ENCODE assay signal across 25 cellular contexts in genomic region chr18:77395941-77396340, GRCh38.
"Had no signal": no experiment of that assay in that cellular context is flagged by ENCODE, and none has a peak within 500 bp of the region (broad histone marks: within the 10 kb centered on the region; RNA-seq: fewer than 3 reads in every experiment).

No MANE protein-coding gene starts in this region.

- H3K27me3 Mint-ChIP-seq: progenitor cell of endocrine pancreas had no signal

- H3K4me3 ChIP-seq: gastrocnemius medialis, heart left ventricle, hepatocyte, left lung, neural progenitor cell, stomach, tibial artery, upper lobe of right lung, uterus had no signal

- H3K4me3 Mint-ChIP-seq: effector memory CD8-positive, alpha-beta T cell; mesothelial cell of epicardium; naive thymus-derived CD4-positive, alpha-beta T cell; nephron; neural progenitor cell; stimulated activated effector memory CD8-positive, alpha-beta T cell treated with anti-CD3 and anti-CD28 coated beads, Interleukin-12 subunit alpha, Interleukin-12 subunit beta, amount 100 ng/mL, for 72 hours had no signal

- H3K36me3 ChIP-seq: gastrocnemius medialis, heart left ventricle, left lung, neural progenitor cell, stomach, tibial artery, upper lobe of right lung, uterus had no signal

- H2AFZ ChIP-seq: hepatocyte, neural progenitor cell, parathyroid adenoma had no signal

- FAIRE-seq: endometrium, kidney had no signal

- H3K27ac ChIP-seq: gastrocnemius medialis, heart left ventricle, hepatocyte, left lung, neural progenitor cell, parathyroid adenoma, stomach, tibial artery, upper lobe of right lung, uterus had no signal

- ATAC-seq: effector memory CD8-positive, alpha-beta T cell; gastrocnemius medialis; heart left ventricle; left lung; naive thymus-derived CD4-positive, alpha-beta T cell; sciatic nerve; stimulated activated effector memory CD8-positive, alpha-beta T cell treated with anti-CD3 and anti-CD28 coated beads, Interleukin-12 subunit alpha, Interleukin-12 subunit beta, amount 100 ng/mL, for 72 hours; upper lobe of right lung had no signal

- DNase-seq: cortex of kidney; effector memory CD8-positive, alpha-beta T cell; foreskin fibroblast; gastrocnemius medialis; heart left ventricle; kidney; left lung; mesenchymal stem cell; naive thymus-derived CD4-positive, alpha-beta T cell; stimulated activated CD4-positive, alpha-beta T cell treated with anti-CD3 and anti-CD28 coated beads, Interleukin-2, amount 100 ng/mL, for 24 hours; stimulated activated CD4-positive, alpha-beta T cell treated with anti-CD3 and anti-CD28 coated beads, Interleukin-4, amount 100 ng/mL, for 24 hours; stimulated activated naive CD4-positive, alpha-beta T cell treated with Interleukin-2 at 50 U/mL for 16 hours; stomach; tibial artery; upper lobe of right lung; uterus had no signal

- H3K9me3 Mint-ChIP-seq: effector memory CD8-positive, alpha-beta T cell; stimulated activated effector memory CD8-positive, alpha-beta T cell treated with anti-CD3 and anti-CD28 coated beads, Interleukin-12 subunit alpha, Interleukin-12 subunit beta, amount 100 ng/mL, for 72 hours had no signal

- H3K9me3 ChIP-seq: gastrocnemius medialis, heart left ventricle, left lung, tibial artery, upper lobe of right lung, uterus had no signal

- H3K4me1 Mint-ChIP-seq: mesothelial cell of epicardium; naive thymus-derived CD4-positive, alpha-beta T cell; stimulated activated effector memory CD8-positive, alpha-beta T cell treated with anti-CD3 and anti-CD28 coated beads, Interleukin-12 subunit alpha, Interleukin-12 subunit beta, amount 100 ng/mL, for 72 hours had no signal

- H3K27ac Mint-ChIP-seq: effector memory CD8-positive, alpha-beta T cell; mesothelial cell of epicardium; naive thymus-derived CD4-positive, alpha-beta T cell; stimulated activated effector memory CD8-positive, alpha-beta T cell treated with anti-CD3 and anti-CD28 coated beads, Interleukin-12 subunit alpha, Interleukin-12 subunit beta, amount 100 ng/mL, for 72 hours had no signal

- H3K4me1 ChIP-seq: gastrocnemius medialis, heart left ventricle, left lung, neural progenitor cell, parathyroid adenoma, stomach, tibial artery, upper lobe of right lung, uterus had no signal

- H3K79me2 ChIP-seq: hepatocyte, parathyroid adenoma had no signal

- H3K36me3 Mint-ChIP-seq: mesothelial cell of epicardium; naive thymus-derived CD4-positive, alpha-beta T cell; neural progenitor cell; stimulated activated effector memory CD8-positive, alpha-beta T cell treated with anti-CD3 and anti-CD28 coated beads, Interleukin-12 subunit alpha, Interleukin-12 subunit beta, amount 100 ng/mL, for 72 hours had no signal

- H3K4me2 ChIP-seq: hepatocyte, neural progenitor cell had no signal

- H3K9ac ChIP-seq: neural progenitor cell, parathyroid adenoma had no signal

- H3K27me3 ChIP-seq: gastrocnemius medialis, heart left ventricle, hepatocyte, left lung, neural progenitor cell, stomach, tibial artery, upper lobe of right lung, uterus had no signal
